In the genomic region with DNA sequence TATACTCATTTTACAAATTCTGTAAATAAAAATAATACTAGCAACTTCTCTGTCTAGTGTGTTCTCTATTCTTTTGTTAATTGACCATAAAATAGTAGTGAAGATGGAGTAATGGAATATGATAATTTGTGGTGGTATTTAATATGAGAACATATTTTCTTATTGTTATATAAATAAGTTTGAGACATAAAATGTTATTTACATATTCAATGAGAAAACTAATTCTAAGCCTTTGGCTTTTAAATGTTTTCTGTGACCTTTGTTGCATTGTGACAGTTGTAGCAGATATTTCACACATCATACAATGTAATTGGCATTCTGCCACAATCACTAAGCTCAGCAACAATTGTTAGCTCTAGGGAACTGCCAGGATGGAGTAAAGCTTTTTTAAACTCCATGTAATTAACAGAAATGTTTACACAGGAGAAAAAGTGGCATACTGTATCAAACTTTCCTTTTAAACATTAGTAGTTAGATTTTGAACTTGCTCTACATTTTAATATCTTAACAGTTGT, we compare ENCODE assay signal across 20 cellular contexts.
A peak's percentile ranks its signal among the peaks of the same experiment; 100 is the strongest.
DNase-seq lines count a peak whose midpoint lies in the region; ATAC-seq and TF ChIP-seq lines count a peak whose summit lies in the region.
"Had no signal": no experiment of that assay in that cellular context is flagged by ENCODE, and none has a peak within 500 bp of the region (broad histone marks: within the 10 kb centered on the region; RNA-seq: fewer than 3 reads in every experiment).

No MANE protein-coding gene starts in this region.

- H3K9me3 Mint-ChIP-seq in Calu3 (ENCODE audit: low read depth, unreplicated experiment): no peaks in the 10 kb centered on the region

- CTCF ChIA-PET in Calu3 (lab: Charles Lee): no interaction called here

- H3K36me3 ChIP-seq in HAP-1 (replicated peaks): no peaks in the 10 kb centered on the region
- H3K36me3 ChIP-seq in MG63: no peaks in the 10 kb centered on the region
- H3K36me3 ChIP-seq: left lung, Peyer's patch had no signal

- H3K27ac Mint-ChIP-seq in Calu3 (ENCODE audit: unreplicated experiment): no peak overlapping the region
- H3K27ac Mint-ChIP-seq: progenitor cell of endocrine pancreas; stimulated activated naive CD8-positive, alpha-beta T cell treated with anti-CD3 and anti-CD28 coated beads, Interleukin-15, Interleukin-2, amounts not matched to agents 100 ng/mL and 50 ng/mL, for 24 hours had no signal

- TF ChIP-seq CTCF in Calu3 (IDR thresholded peaks at IDR 0.05; ENCODE audit: unreplicated experiment): no peak

- in situ Hi-C loops in HAP-1 (cut with MboI; ENCODE audit: low sequenced_read_pairs): no loop called here

- DNase-seq in HAP-1 (ENCODE audit: low spot score in 2 of 2): peak; percentile 50 to 95
- DNase-seq in NCI-H1417 treated with DMSO at 0.1 percent for 48 hours (lab: John Stamatoyannopoulos, UW): peak; percentile 62
- DNase-seq in OCI-M1 (lab: John Stamatoyannopoulos, UW): peak; percentile 37
- DNase-seq in renal cortical epithelial cell (ENCODE audit: low read depth): peak; percentile 15
- no peak for DNase-seq in Calu3
- DNase-seq in MG63: no peak
- DNase-seq: activated CD4-positive, alpha-beta T cell treated with anti-CD3 and anti-CD28 coated beads, Interleukin-2, amount 50 U/mL, for 1 hour; activated CD8-positive, alpha-beta memory T cell treated with anti-CD3 and anti-CD28 coated beads, Interleukin-2, amount 50 U/mL, for 4 hours; head of caudate nucleus; left lung; NCI-H2171; NK-92 treated with Interleukin-12 subunit alpha and Interleukin-12 subunit beta, amount 100 ng/mL, for 24 hours; Peyer's patch; stimulated activated CD4-positive, alpha-beta T cell treated with anti-CD3 and anti-CD28 coated beads, Interleukin-2, amount 100 ng/mL, for 24 hours; T-helper 2 cell had no signal

- H3K27me3 Mint-ChIP-seq in Calu3 (ENCODE audit: unreplicated experiment): no peaks in the 10 kb centered on the region
- H3K27me3 Mint-ChIP-seq: stimulated activated naive CD8-positive, alpha-beta T cell treated with anti-CD3 and anti-CD28 coated beads, Interleukin-15, Interleukin-2, amounts not matched to agents 100 ng/mL and 50 ng/mL, for 24 hours had no signal

- H3K4me1 ChIP-seq in HAP-1: peaks cover 11% of the 10 kb centered on the region
- H3K4me1 ChIP-seq: left lung, Peyer's patch, tibial nerve had no signal

- no peak overlapping the region for H3K4me3 Mint-ChIP-seq in Calu3 (ENCODE audit: low read depth, unreplicated experiment)
- H3K4me3 Mint-ChIP-seq: neural crest cell; stimulated activated naive CD8-positive, alpha-beta T cell treated with anti-CD3 and anti-CD28 coated beads, Interleukin-15, Interleukin-2, amounts not matched to agents 100 ng/mL and 50 ng/mL, for 24 hours had no signal

- ATAC-seq in HG02588 (IDR thresholded peaks at IDR 0.05; ENCODE audit: unreplicated experiment): no peak
- ATAC-seq: left lung had no signal

- H3K4me3 ChIP-seq in HAP-1 (no peak overlapping the region), MG63 (no peak overlapping the region)
- H3K4me3 ChIP-seq: left lung, Peyer's patch, tibial nerve had no signal

- H3K4me1 Mint-ChIP-seq in Calu3 (ENCODE audit: low read depth, unreplicated experiment): no peaks in the 10 kb centered on the region

- no TSS peak for BruUV-seq in Calu3 (replicated peaks; lab: Mats Ljungman, UMichigan)

- H3K36me3 Mint-ChIP-seq in Calu3 (ENCODE audit: insufficient read depth, unreplicated experiment): no peaks in the 10 kb centered on the region

- intact Hi-C loops in Calu3 (cut with micrococcal nuclease; ENCODE audit: unreplicated experiment): no loop called here

- H3K9me3 ChIP-seq in HAP-1: no peaks in the 10 kb centered on the region; the same call in 1 of the 2 replicates
- no peaks in the 10 kb centered on the region for H3K9me3 ChIP-seq in MG63
- H3K9me3 ChIP-seq: Peyer's patch, tibial nerve had no signal

- no peaks in the 10 kb centered on the region for H3K27me3 ChIP-seq in HAP-1 (ENCODE audit: low read depth)
- H3K27me3 ChIP-seq in MG63: no peaks in the 10 kb centered on the region
- H3K27me3 ChIP-seq: left lung, tibial nerve had no signal

Comparison
In these comparisons a context has a peak if more than half of its experiments do, and no peak if none do; other contexts are left out.
1. DNase-seq: peak in HAP-1 (2 of 2), NCI-H1417 treated with DMSO at 0.1 percent for 48 hours (single experiment), OCI-M1 (single experiment) and renal cortical epithelial cell (single experiment); none in Calu3 (single experiment) and MG63 (single experiment).